In the genomic region with DNA sequence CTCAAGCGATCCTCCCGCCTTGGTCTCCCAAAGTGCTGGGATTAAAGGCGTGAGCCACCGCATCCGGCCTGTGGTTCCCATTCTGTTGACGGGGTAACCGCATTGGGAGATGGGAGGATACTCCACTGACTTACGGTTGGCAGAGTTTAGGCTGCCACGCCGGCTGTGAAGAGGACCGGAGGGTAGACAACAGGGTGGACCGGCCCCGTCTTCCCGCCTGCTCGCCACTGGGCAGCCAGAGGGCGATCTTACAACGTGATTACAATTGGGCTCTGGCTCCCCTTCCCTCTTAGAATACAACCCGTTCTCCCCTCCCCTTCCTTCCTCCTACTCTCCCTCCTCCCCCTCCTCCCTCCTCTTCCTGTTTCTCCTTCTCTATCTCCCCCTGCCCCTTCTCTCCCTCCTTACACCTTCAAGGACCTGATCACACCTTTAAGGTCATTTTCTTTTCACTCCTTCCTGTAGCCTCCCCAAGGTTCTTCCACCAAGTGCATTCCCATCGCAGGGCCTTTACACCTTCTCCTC, we compare ENCODE assay signal across 7 cellular contexts. TPM values are rescaled to one million over a fixed set of nuclear protein-coding genes. Genes with fewer than 3 reads are reported as not detected.
DNase-seq lines count a peak whose midpoint lies in the region; ATAC-seq and TF ChIP-seq lines count a peak whose summit lies in the region.
"Had no signal": no experiment of that assay in that cellular context is flagged by ENCODE, and none has a peak within 500 bp of the region (broad histone marks: within the 10 kb centered on the region; RNA-seq: fewer than 3 reads in every experiment).

No MANE protein-coding gene starts in this region.

- no peaks in the 10 kb centered on the region for H3K27me3 Mint-ChIP-seq in CD4-positive, alpha-beta T cell
- no peaks in the 10 kb centered on the region for H3K27me3 Mint-ChIP-seq in activated T-cell treated with anti-CD3 and anti-CD28 coated beads, Interleukin-2, amount 50 U/mL, for 72 hours (ENCODE audit: low read depth)

- H3K4me3 ChIP-seq in tibial artery = no peak overlapping the region

- POLR2A ChIA-PET in CD4-positive, alpha-beta T cell (lab: Charles Lee) = interaction anchor here (0.6 kb wide), 1 partner anchor 9 kb away, joined by 3 read pairs; no protein-coding TSS in a partner anchor

- no peaks in the 10 kb centered on the region for H3K9me3 ChIP-seq in CD4-positive, alpha-beta T cell (ENCODE audit: control insufficient read depth, low read length)
- H3K9me3 ChIP-seq in tibial artery = no peaks in the 10 kb centered on the region

- DNase-seq in CD4-positive, alpha-beta T cell = peak in 9 of 10 experiments; percentile 25 to 75 (median 55)
- DNase-seq in NCI-H2029 (lab: John Stamatoyannopoulos, UW) = peak; percentile 33
- peak; percentile 69 to 80 for DNase-seq in activated T-cell treated with anti-CD3 and anti-CD28 coated beads, Interleukin-2, amount 50 U/mL, for 72 hours
- peak; percentile 37 for DNase-seq in inferior parietal cortex (ENCODE audit: extremely low spot score)
- DNase-seq in tibial artery = no peak

- no peak overlapping the region for H3K4me3 Mint-ChIP-seq in CD4-positive, alpha-beta T cell
- peak overlapping the region; percentile 57 to 67 for H3K4me3 Mint-ChIP-seq in activated T-cell treated with anti-CD3 and anti-CD28 coated beads, Interleukin-2, amount 50 U/mL, for 72 hours

- H3K9me3 Mint-ChIP-seq in CD4-positive, alpha-beta T cell = no peaks in the 10 kb centered on the region
- H3K9me3 Mint-ChIP-seq in activated T-cell treated with anti-CD3 and anti-CD28 coated beads, Interleukin-2, amount 50 U/mL, for 72 hours = no peaks in the 10 kb centered on the region

- no peak for TF ChIP-seq CTCF in CD4-positive, alpha-beta T cell (IDR thresholded peaks at IDR 0.05)
- peak; percentile 46 to 62 for TF ChIP-seq CTCF in tibial artery (IDR thresholded peaks at IDR 0.05)

- H3K36me3 ChIP-seq in tibial artery = no peaks in the 10 kb centered on the region

- H3K4me1 ChIP-seq in tibial artery = peaks cover 0 to 19% (median 16%) of the 10 kb centered on the region in 4 donors

- H3K27me3 ChIP-seq in CD4-positive, alpha-beta T cell (ENCODE audit: control insufficient read depth, insufficient read depth, low read length) = no peaks in the 10 kb centered on the region
- peaks cover 0 to 27% of the 10 kb centered on the region in 2 donors for H3K27me3 ChIP-seq in tibial artery

- no peaks in the 10 kb centered on the region for H3K36me3 Mint-ChIP-seq in CD4-positive, alpha-beta T cell (ENCODE audit: low read depth)
- H3K36me3 Mint-ChIP-seq in activated T-cell treated with anti-CD3 and anti-CD28 coated beads, Interleukin-2, amount 50 U/mL, for 72 hours (ENCODE audit: insufficient read depth in 2 of 2) = peaks cover 0 to 3% of the 10 kb centered on the region in 2 donors

- no peak for ATAC-seq in CD4-positive, alpha-beta T cell (ENCODE audit: poor library complexity)
- peak in 1 of 2 donors; percentile 36 for ATAC-seq in activated T-cell treated with anti-CD3 and anti-CD28 coated beads, Interleukin-2, amount 50 U/mL, for 72 hours (replicated peaks in 1 of 2)
- ATAC-seq in HG03095 (IDR thresholded peaks at IDR 0.05; ENCODE audit: unreplicated experiment) = no peak

- intact Hi-C loops in CD4-positive, alpha-beta T cell (cut with DNase I, micrococcal nuclease) = loop anchor here in 1 of 2 experiments (5.0 kb wide), 1 partner anchor 72 kb away; no protein-coding TSS in a partner anchor
- intact Hi-C loops in tibial artery (cut with DNase I; ENCODE audit: low total_unique reads) = no loop called here

- H3K27ac ChIP-seq in CD4-positive, alpha-beta T cell (ENCODE audit: low read depth, low read length) = no peak overlapping the region
- H3K27ac ChIP-seq in tibial artery = no peak overlapping the region

- CTCF ChIA-PET in CD4-positive, alpha-beta T cell (lab: Charles Lee) = interaction anchor here (1.0 kb wide), 1 partner anchor 12 kb away, joined by 3 read pairs; no protein-coding TSS in a partner anchor

- no peak overlapping the region for H3K27ac Mint-ChIP-seq in CD4-positive, alpha-beta T cell
- H3K27ac Mint-ChIP-seq in activated T-cell treated with anti-CD3 and anti-CD28 coated beads, Interleukin-2, amount 50 U/mL, for 72 hours = peak overlapping the region; percentile 77

- H3K4me1 Mint-ChIP-seq in CD4-positive, alpha-beta T cell (ENCODE audit: low read depth) = peaks cover 23% of the 10 kb centered on the region
- peaks cover 18% of the 10 kb centered on the region for H3K4me1 Mint-ChIP-seq in activated T-cell treated with anti-CD3 and anti-CD28 coated beads, Interleukin-2, amount 50 U/mL, for 72 hours (ENCODE audit: low read depth)

RNA-seq across cellular contexts. Expression of a gene that starts 1.0 kb away (rescaled TPM):
- total RNA-seq in CD4-positive, alpha-beta T cell = not detected
- total RNA-seq in activated T-cell treated with anti-CD3 and anti-CD28 coated beads, Interleukin-2, amount 50 U/mL, for 72 hours = 1 to 10 TPM; 2.2 to 2.8 TPM
- total RNA-seq: LHCN-M2 had no signal

RNA-seq across cellular contexts. Expression of a gene that starts 10.5 kb away (rescaled TPM):
- 10 to 100 TPM; 16.1 to 16.8 TPM for total RNA-seq in CD4-positive, alpha-beta T cell
- total RNA-seq in activated T-cell treated with anti-CD3 and anti-CD28 coated beads, Interleukin-2, amount 50 U/mL, for 72 hours = 10 to 100 TPM; 40.9 to 75.0 TPM

RNA-seq across cellular contexts. Expression of a gene that starts 17.8 kb away (rescaled TPM):
- not detected for total RNA-seq in CD4-positive, alpha-beta T cell
- not detected for total RNA-seq in activated T-cell treated with anti-CD3 and anti-CD28 coated beads, Interleukin-2, amount 50 U/mL, for 72 hours
- total RNA-seq: LHCN-M2 had no signal

RNA-seq across cellular contexts. Expression of a gene that starts 24.9 kb away (rescaled TPM):
- total RNA-seq in CD4-positive, alpha-beta T cell = 10 to 100 TPM in 1 of 2 experiments, 1 to 10 TPM in 1; 9.8 to 10.7 TPM
- 10 to 100 TPM; 32.4 to 38.4 TPM for total RNA-seq in activated T-cell treated with anti-CD3 and anti-CD28 coated beads, Interleukin-2, amount 50 U/mL, for 72 hours

RNA-seq across cellular contexts. Expression of a gene that starts 53.5 kb away (rescaled TPM):
- not detected for total RNA-seq in CD4-positive, alpha-beta T cell
- total RNA-seq in activated T-cell treated with anti-CD3 and anti-CD28 coated beads, Interleukin-2, amount 50 U/mL, for 72 hours = not detected
- total RNA-seq: LHCN-M2 had no signal

Comparison
In these comparisons a context has a peak if more than half of its experiments do, and no peak if none do; other contexts are left out.
1. DNase-seq: peak in CD4-positive, alpha-beta T cell (9 of 10), NCI-H2029 (single experiment), activated T-cell treated with anti-CD3 and anti-CD28 coated beads, Interleukin-2, amount 50 U/mL, for 72 hours (2 of 2) and inferior parietal cortex (single experiment); none in tibial artery (0 of 2).